Comparison of ENCODE assay signal across 11 cellular contexts in genomic region chr5:140423609-140424008, GRCh38.
DNase-seq lines count a peak whose midpoint lies in the region; ATAC-seq and FAIRE-seq lines count a peak whose summit lies in the region.
"Had no signal": no experiment of that assay in that cellular context is flagged by ENCODE, and none has a peak within 500 bp of the region (broad histone marks: within the 10 kb centered on the region; RNA-seq: fewer than 3 reads in every experiment).

No MANE protein-coding gene starts in this region.

- peaks cover 44% of the 10 kb centered on the region for H3K4me1 Mint-ChIP-seq in activated naive CD8-positive, alpha-beta T cell treated with anti-CD3 and anti-CD28 coated beads, Interleukin-2, amount 50 U/mL, for 24 hours
- peaks cover 58% of the 10 kb centered on the region for H3K4me1 Mint-ChIP-seq in stimulated activated naive CD8-positive, alpha-beta T cell treated with anti-CD3 and anti-CD28 coated beads, Interleukin-15, Interleukin-2, amounts not matched to agents 100 ng/mL and 50 ng/mL, for 24 hours (ENCODE audit: low read depth)

- peak; percentile 33 to 63 for ATAC-seq in activated CD4-positive, CD25-positive, alpha-beta regulatory T cell treated with anti-CD3 and anti-CD28 coated beads, Interleukin-2, amount 50 U/mL, for 24 hours
- ATAC-seq in activated naive CD8-positive, alpha-beta T cell treated with anti-CD3 and anti-CD28 coated beads, Interleukin-2, amount 50 U/mL, for 24 hours, result peak; percentile 65
- ATAC-seq in HG02642 (IDR thresholded peaks at IDR 0.05; ENCODE audit: poor library complexity, unreplicated experiment), result no peak

- DNase-seq in activated CD4-positive, CD25-positive, alpha-beta regulatory T cell treated with anti-CD3 and anti-CD28 coated beads, Interleukin-2, amount 50 U/mL, for 72 hours, result no peak
- no peak for DNase-seq in GM19239 (ENCODE audit: insufficient read length, low spot score)
- no peak for DNase-seq in activated naive CD8-positive, alpha-beta T cell treated with anti-CD3 and anti-CD28 coated beads, Interleukin-2, amount 50 U/mL, for 24 hours
- DNase-seq in GM19240 (ENCODE audit: insufficient read length, low spot score), result no peak
- DNase-seq: GM23248, H7 had no signal

- FAIRE-seq in GM19239 (lab: Jason Lieb, UNC), result peak; percentile 11

- no peak overlapping the region for H3K4me3 Mint-ChIP-seq in activated naive CD8-positive, alpha-beta T cell treated with anti-CD3 and anti-CD28 coated beads, Interleukin-2, amount 50 U/mL, for 24 hours
- H3K4me3 Mint-ChIP-seq in stimulated activated naive CD8-positive, alpha-beta T cell treated with anti-CD3 and anti-CD28 coated beads, Interleukin-15, Interleukin-2, amounts not matched to agents 100 ng/mL and 50 ng/mL, for 24 hours, result no peak overlapping the region
- H3K4me3 Mint-ChIP-seq: CD14-positive monocyte, IgD-negative memory B cell had no signal

- H3K27me3 Mint-ChIP-seq in activated naive CD8-positive, alpha-beta T cell treated with anti-CD3 and anti-CD28 coated beads, Interleukin-2, amount 50 U/mL, for 24 hours, result no peaks in the 10 kb centered on the region
- H3K27me3 Mint-ChIP-seq in stimulated activated naive CD8-positive, alpha-beta T cell treated with anti-CD3 and anti-CD28 coated beads, Interleukin-15, Interleukin-2, amounts not matched to agents 100 ng/mL and 50 ng/mL, for 24 hours, result no peaks in the 10 kb centered on the region
- H3K27me3 Mint-ChIP-seq: IgD-negative memory B cell had no signal

- H3K9me3 Mint-ChIP-seq in activated naive CD8-positive, alpha-beta T cell treated with anti-CD3 and anti-CD28 coated beads, Interleukin-2, amount 50 U/mL, for 24 hours, result no peaks in the 10 kb centered on the region
- H3K9me3 Mint-ChIP-seq in stimulated activated naive CD8-positive, alpha-beta T cell treated with anti-CD3 and anti-CD28 coated beads, Interleukin-15, Interleukin-2, amounts not matched to agents 100 ng/mL and 50 ng/mL, for 24 hours, result no peaks in the 10 kb centered on the region
- H3K9me3 Mint-ChIP-seq: IgD-negative memory B cell had no signal

- H3K36me3 Mint-ChIP-seq in activated naive CD8-positive, alpha-beta T cell treated with anti-CD3 and anti-CD28 coated beads, Interleukin-2, amount 50 U/mL, for 24 hours (ENCODE audit: low read depth), result peaks cover 11% of the 10 kb centered on the region
- H3K36me3 Mint-ChIP-seq in stimulated activated naive CD8-positive, alpha-beta T cell treated with anti-CD3 and anti-CD28 coated beads, Interleukin-15, Interleukin-2, amounts not matched to agents 100 ng/mL and 50 ng/mL, for 24 hours (ENCODE audit: low read depth), result peaks cover 34% of the 10 kb centered on the region

- H3K27ac Mint-ChIP-seq in activated naive CD8-positive, alpha-beta T cell treated with anti-CD3 and anti-CD28 coated beads, Interleukin-2, amount 50 U/mL, for 24 hours, result no peak overlapping the region
- peak overlapping the region; percentile 19 for H3K27ac Mint-ChIP-seq in stimulated activated naive CD8-positive, alpha-beta T cell treated with anti-CD3 and anti-CD28 coated beads, Interleukin-15, Interleukin-2, amounts not matched to agents 100 ng/mL and 50 ng/mL, for 24 hours
- H3K27ac Mint-ChIP-seq: CD14-positive monocyte had no signal
